Comparison of ENCODE assay signal across 26 cellular contexts in the genomic region with DNA sequence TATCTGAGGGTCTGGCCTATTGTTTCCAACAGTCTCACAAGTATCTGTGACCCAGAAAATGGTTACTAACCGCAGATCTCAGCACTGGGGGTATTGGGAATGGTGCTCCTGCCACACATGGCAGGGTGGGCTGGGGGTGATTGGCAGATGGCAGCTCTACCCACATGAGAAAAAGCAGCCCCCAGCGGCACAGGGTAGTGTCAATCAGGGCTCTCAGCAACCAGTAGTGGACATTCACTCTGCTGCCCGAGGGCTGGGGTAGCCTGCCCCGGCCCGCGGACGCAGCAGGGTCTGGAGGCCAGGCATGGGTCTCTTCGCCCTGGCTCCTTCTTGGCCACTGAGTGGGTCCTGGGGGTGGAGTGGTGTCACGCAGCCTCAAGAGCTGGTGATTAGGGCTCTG.
"Had no signal": no experiment of that assay in that cellular context is flagged by ENCODE, and none has a peak within 500 bp of the region (broad histone marks: within the 10 kb centered on the region; RNA-seq: fewer than 3 reads in every experiment).

No MANE protein-coding gene starts in this region.

- ATAC-seq: mucosa of descending colon; naive thymus-derived CD4-positive, alpha-beta T cell; natural killer cell treated with Interleukin-12 subunit alpha and Interleukin-12 subunit beta and Interleukin-15 and Interleukin-18, amount 100 ng/mL, for 72 hours; right cardiac atrium; sciatic nerve had no signal

- H3K27ac ChIP-seq: left ventricle myocardium inferior, neutrophil, ovary, prostate gland, skin epidermis, suprapubic skin, thoracic aorta, tibial artery, uterus had no signal

- H3K4me1 ChIP-seq: prostate gland, suprapubic skin, tibial artery, uterus had no signal

- H3K36me3 Mint-ChIP-seq: natural killer cell treated with Interleukin-12 subunit alpha and Interleukin-12 subunit beta and Interleukin-15 and Interleukin-18, amount 100 ng/mL, for 72 hours; type B pancreatic cell had no signal

- H3K36me3 ChIP-seq: left ventricle myocardium inferior, ovary, prostate gland, thoracic aorta, uterus had no signal

- H3K27ac Mint-ChIP-seq: naive thymus-derived CD4-positive, alpha-beta T cell; natural killer cell treated with Interleukin-12 subunit alpha and Interleukin-12 subunit beta and Interleukin-15 and Interleukin-18, amount 100 ng/mL, for 72 hours; stimulated activated naive CD8-positive, alpha-beta T cell treated with anti-CD3 and anti-CD28 coated beads, Interleukin-15, Interleukin-2, amounts not matched to agents 100 ng/mL and 50 ng/mL, for 24 hours; type B pancreatic cell had no signal

- H3K4me3 ChIP-seq: left ventricle myocardium inferior, lung, mucosa of descending colon, ovary, prostate gland, skin epidermis, suprapubic skin, thoracic aorta, tibial artery, uterus had no signal

- H3K9me3 ChIP-seq: left ventricle myocardium inferior, mucosa of descending colon, neutrophil, ovary, prostate gland, suprapubic skin, thoracic aorta, tibial artery, uterus had no signal

- H3K27me3 ChIP-seq: neutrophil, ovary, suprapubic skin, tibial artery, uterus had no signal

- H3K27me3 Mint-ChIP-seq: naive thymus-derived CD4-positive, alpha-beta T cell; natural killer cell treated with Interleukin-12 subunit alpha and Interleukin-12 subunit beta and Interleukin-15 and Interleukin-18, amount 100 ng/mL, for 72 hours; stimulated activated naive CD8-positive, alpha-beta T cell treated with anti-CD3 and anti-CD28 coated beads, Interleukin-15, Interleukin-2, amounts not matched to agents 100 ng/mL and 50 ng/mL, for 24 hours; type B pancreatic cell had no signal

- DNase-seq: hippocampal formation; left ventricle myocardium inferior; midbrain; naive thymus-derived CD4-positive, alpha-beta T cell; occipital lobe; ovary; retina; stimulated activated CD4-positive, alpha-beta T cell treated with anti-CD3 and anti-CD28 coated beads, Interleukin-12 subunit alpha, Interleukin-12 subunit beta, amount 100 ng/mL, for 4 hours; stimulated activated CD4-positive, alpha-beta T cell treated with anti-CD3 and anti-CD28 coated beads, Interleukin-15, amount 100 ng/mL, for 24 hours; stimulated activated CD4-positive, alpha-beta T cell treated with anti-CD3 and anti-CD28 coated beads, Interleukin-2, amount 100 ng/mL, for 24 hours; stimulated activated CD4-positive, alpha-beta T cell treated with anti-CD3 and anti-CD28 coated beads, Interleukin-4, amount 100 ng/mL, for 1 hour; stimulated activated naive CD4-positive, alpha-beta T cell; tibial artery; uterus had no signal

- H3K4me3 Mint-ChIP-seq: naive thymus-derived CD4-positive, alpha-beta T cell; natural killer cell treated with Interleukin-12 subunit alpha and Interleukin-12 subunit beta and Interleukin-15 and Interleukin-18, amount 100 ng/mL, for 72 hours; stimulated activated naive CD8-positive, alpha-beta T cell treated with anti-CD3 and anti-CD28 coated beads, Interleukin-15, Interleukin-2, amounts not matched to agents 100 ng/mL and 50 ng/mL, for 24 hours; type B pancreatic cell had no signal

- H3K9me3 Mint-ChIP-seq: naive thymus-derived CD4-positive, alpha-beta T cell; natural killer cell treated with Interleukin-12 subunit alpha and Interleukin-12 subunit beta and Interleukin-15 and Interleukin-18, amount 100 ng/mL, for 72 hours; stimulated activated naive CD8-positive, alpha-beta T cell treated with anti-CD3 and anti-CD28 coated beads, Interleukin-15, Interleukin-2, amounts not matched to agents 100 ng/mL and 50 ng/mL, for 24 hours; type B pancreatic cell had no signal
